Comparison of ENCODE assay signal across 8 cellular contexts in genomic region chr4:107825072-107825789, GRCh38. TPM values are rescaled to one million over a fixed set of nuclear protein-coding genes. Genes with fewer than 3 reads are reported as not detected.
DNase-seq lines count a peak whose midpoint lies in the region; ATAC-seq and TF ChIP-seq lines count a peak whose summit lies in the region.

No MANE protein-coding gene starts in this region.

- H3K27me3 ChIP-seq in H7 (ENCODE audit: control insufficient read depth, insufficient read depth, low read length) (peaks cover 73% of the 10 kb centered on the region), neutrophil (no peaks in the 10 kb centered on the region)

- H3K4me1 Mint-ChIP-seq in glutamatergic neuron (ENCODE audit: low read depth, unreplicated experiment): no peaks in the 10 kb centered on the region

- peak overlapping the region; percentile 90 for H3K4me3 Mint-ChIP-seq in glutamatergic neuron (ENCODE audit: unreplicated experiment)

- peak overlapping the region; percentile 89 for H3K27ac ChIP-seq in neutrophil

- H3K36me3 ChIP-seq in H7 (replicated peaks; ENCODE audit: control insufficient read depth, insufficient read depth, low read length) (no peaks in the 10 kb centered on the region), neutrophil (no peaks in the 10 kb centered on the region)

- no peaks in the 10 kb centered on the region for H3K9me3 ChIP-seq in neutrophil

- peaks cover 37 to 51% of the 10 kb centered on the region in 2 experiments for H3K4me1 ChIP-seq in neutrophil (ENCODE audit: control insufficient read depth in 1 of 2, insufficient read depth in 1 of 2, low read depth in 1 of 2, low read length in 1 of 2)

- no peaks in the 10 kb centered on the region for H3K9me3 Mint-ChIP-seq in activated naive CD4-positive, alpha-beta T cell treated with anti-CD3 and anti-CD28 coated beads, Interleukin-2, amount 50 U/mL, for 72 hours
- H3K9me3 Mint-ChIP-seq in glutamatergic neuron (ENCODE audit: unreplicated experiment): peaks cover 4% of the 10 kb centered on the region

- H3K36me3 Mint-ChIP-seq in activated naive CD4-positive, alpha-beta T cell treated with anti-CD3 and anti-CD28 coated beads, Interleukin-2, amount 50 U/mL, for 72 hours: no peaks in the 10 kb centered on the region
- no peaks in the 10 kb centered on the region for H3K36me3 Mint-ChIP-seq in glutamatergic neuron (ENCODE audit: unreplicated experiment)

- H3K4me3 ChIP-seq in H7 (ENCODE audit: insufficient read depth, low read depth, low read length) (peak overlapping the region; percentile 57), neutrophil (ENCODE audit: low read depth in 1 of 2, low read length in 1 of 2) (peak overlapping the region; percentile 78 to 79)

- no peak for TF ChIP-seq CTCF in glutamatergic neuron (IDR thresholded peaks at IDR 0.05; ENCODE audit: partially characterized antibody, unreplicated experiment)
- no peak for TF ChIP-seq CTCF in neutrophil (IDR thresholded peaks at IDR 0.05)

- peak; percentile 17 to 31 for DNase-seq in NCI-H2081 (lab: John Stamatoyannopoulos, UW)
- no peak for DNase-seq in NCI-H2081 treated with DMSO at 0.1 percent for 48 hours (lab: John Stamatoyannopoulos, UW)
- peak; percentile 78 for DNase-seq in H7
- DNase-seq in Kasumi-1 (lab: John Stamatoyannopoulos, UW): peak; percentile 16 to 19
- peak in 1 of 2 donors; percentile 56 for DNase-seq in activated naive CD4-positive, alpha-beta T cell treated with anti-CD3 and anti-CD28 coated beads, Interleukin-2, amount 50 U/mL, for 72 hours (ENCODE audit: low spot score in 2 of 2)
- DNase-seq in glutamatergic neuron: peak; percentile 59
- no peak for DNase-seq in NCI-H2171 treated with DMSO at 0.1 percent for 48 hours (lab: John Stamatoyannopoulos, UW)

- H3K27ac Mint-ChIP-seq in activated naive CD4-positive, alpha-beta T cell treated with anti-CD3 and anti-CD28 coated beads, Interleukin-2, amount 50 U/mL, for 72 hours: peak overlapping the region in 1 of 2 donors; percentile 58
- H3K27ac Mint-ChIP-seq in glutamatergic neuron (ENCODE audit: unreplicated experiment): no peak overlapping the region

- peaks cover 9% of the 10 kb centered on the region for H3K27me3 Mint-ChIP-seq in glutamatergic neuron (ENCODE audit: unreplicated experiment)

- ATAC-seq in activated naive CD4-positive, alpha-beta T cell treated with anti-CD3 and anti-CD28 coated beads, Interleukin-2, amount 50 U/mL, for 72 hours: peak; percentile 37 to 44

RNA-seq across cellular contexts. Expression of gene SGMS2, which starts 0.5 kb away (rescaled TPM):
- 0.17 and 0.37 TPM in 2 replicates for total RNA-seq in H7 (2014; rRNA removed; shearing (Covaris generic))
- 1 to 10 TPM in 1 of 2 donors, under 1 TPM in 1; 0.16 to 1.1 TPM for total RNA-seq in activated naive CD4-positive, alpha-beta T cell treated with anti-CD3 and anti-CD28 coated beads, Interleukin-2, amount 50 U/mL, for 72 hours
- total RNA-seq in glutamatergic neuron (ENCODE audit: unreplicated experiment): not detected

Comparison
In these comparisons a context has a peak if more than half of its experiments do, and no peak if none do; other contexts are left out.
1. DNase-seq: peak in NCI-H2081 (2 of 2), H7 (single experiment), Kasumi-1 (2 of 2) and glutamatergic neuron (single experiment); none in NCI-H2081 treated with DMSO at 0.1 percent for 48 hours (single experiment) and NCI-H2171 treated with DMSO at 0.1 percent for 48 hours (single experiment).